Comparison of ENCODE assay signal across 8 cellular contexts in the genomic region with DNA sequence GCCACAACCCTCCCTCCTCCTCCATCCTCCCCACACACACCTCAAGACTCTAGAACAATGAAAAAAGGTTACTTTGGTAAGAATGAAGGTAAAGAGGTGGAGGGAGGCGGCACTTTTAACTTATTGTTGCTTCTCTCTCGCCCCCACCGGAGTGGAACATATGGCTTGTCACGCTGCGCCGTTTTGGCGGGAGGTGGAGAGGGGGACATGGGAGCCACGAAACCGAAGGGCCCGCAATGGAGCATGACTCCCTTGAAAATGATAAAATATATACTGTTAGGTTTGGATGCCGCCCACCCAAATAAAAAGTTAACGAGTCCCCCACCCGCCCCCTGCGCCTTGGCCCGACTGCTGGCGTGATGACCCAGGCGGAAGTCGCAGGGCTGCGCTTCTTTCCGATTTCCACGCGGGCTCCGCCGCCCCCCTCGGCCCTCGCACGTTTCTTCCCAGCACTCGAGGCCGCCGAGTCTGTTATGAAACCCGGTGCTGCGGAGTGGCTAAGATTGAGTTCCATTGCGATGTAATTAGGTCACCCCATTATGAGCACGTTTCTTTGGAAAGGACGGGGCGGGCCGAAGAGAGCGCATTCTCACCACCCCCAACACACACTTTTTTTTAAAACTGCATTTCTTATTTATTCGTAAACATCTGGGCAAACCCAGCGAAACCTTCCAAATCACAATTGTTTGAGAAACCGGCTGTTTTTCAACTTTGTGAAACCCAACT. TPM values are rescaled to one million over a fixed set of nuclear protein-coding genes. Genes with fewer than 3 reads are reported as not detected.
DNase-seq lines count a peak whose midpoint lies in the region; ATAC-seq and TF ChIP-seq lines count a peak whose summit lies in the region.

No MANE protein-coding gene starts in this region.

- WGBS in gastroesophageal sphincter (ENCODE audit: low coverage in 1 of 2), 2 donors: 0% methylated on average over 9 to 23 of the region's 41 CpGs
- 1% methylated on average over 39 to 41 of the region's 41 CpGs for WGBS in tibial nerve, 2 donors

- peak overlapping the region; percentile 99 for H3K4me2 ChIP-seq in osteoblast (ENCODE audit: insufficient read depth, low read length)

- H3K4me1 ChIP-seq in Peyer's patch (peaks cover 0 to 13% (median 3%) of the 10 kb centered on the region in 4 donors), gastroesophageal sphincter (peaks cover 0 to 22% (median 8%) of the 10 kb centered on the region in 3 donors), osteoblast (ENCODE audit: insufficient read depth, low read length) (peaks cover 24% of the 10 kb centered on the region), tibial nerve (peaks cover 0 to 13% (median 11%) of the 10 kb centered on the region in 4 donors)

- H4K20me1 ChIP-seq in osteoblast (ENCODE audit: insufficient read depth, low read length): peaks cover 33% of the 10 kb centered on the region

- H3K27ac ChIP-seq in Peyer's patch (peak overlapping the region; percentile 95 to 100 (median 100)), gastroesophageal sphincter (peak overlapping the region; percentile 98 to 100 (median 100)), osteoblast (ENCODE audit: low read depth, low read length) (peak overlapping the region; percentile 100), tibial nerve (peak overlapping the region; percentile 94 to 99 (median 96))

- peaks cover 41% of the 10 kb centered on the region for H3K79me2 ChIP-seq in osteoblast (ENCODE audit: insufficient read depth, low read length)

- H2AFZ ChIP-seq in osteoblast (ENCODE audit: low read length): no peak overlapping the region

- H3K4me3 ChIP-seq in Peyer's patch: peak overlapping the region; percentile 74 to 96 (median 84)
- peak overlapping the region; percentile 65 to 87 for H3K4me3 ChIP-seq in gastroesophageal sphincter
- peak overlapping the region; percentile 87 for H3K4me3 ChIP-seq in osteoblast (ENCODE audit: insufficient read depth, low read length)
- peak overlapping the region; percentile 59 to 94 (median 62) for H3K4me3 ChIP-seq in tibial nerve

- TF ChIP-seq EP300 in gastroesophageal sphincter (IDR thresholded peaks at IDR 0.05): no peak
- TF ChIP-seq EP300 in tibial nerve (IDR thresholded peaks at IDR 0.05): peak in 1 of 2 donors; percentile 97

- no peaks in the 10 kb centered on the region for H3K27me3 ChIP-seq in Peyer's patch
- H3K27me3 ChIP-seq in gastroesophageal sphincter: no peaks in the 10 kb centered on the region
- H3K27me3 ChIP-seq in osteoblast (ENCODE audit: insufficient read depth, low read length): no peaks in the 10 kb centered on the region
- H3K27me3 ChIP-seq in tibial nerve: no peaks in the 10 kb centered on the region

- peak; percentile 68 for ATAC-seq in gastroesophageal sphincter
- ATAC-seq in HG03354 (IDR thresholded peaks at IDR 0.05; ENCODE audit: poor library complexity, severe bottlenecking, unreplicated experiment): no peak

- TF ChIP-seq POLR2A in Peyer's patch (IDR thresholded peaks at IDR 0.05): peak; percentile 43 to 88
- TF ChIP-seq POLR2A in gastroesophageal sphincter (IDR thresholded peaks at IDR 0.05): peak; percentile 87 to 88
- peak; percentile 58 to 70 for TF ChIP-seq POLR2A in tibial nerve (IDR thresholded peaks at IDR 0.05)

- TF ChIP-seq CTCF in Peyer's patch (IDR thresholded peaks at IDR 0.05) (no peak), gastroesophageal sphincter (IDR thresholded peaks at IDR 0.05) (no peak), osteoblast (IDR thresholded peaks at IDR 0.05; ENCODE audit: extremely low read depth, low read depth, low read length) (no peak), tibial nerve (IDR thresholded peaks at IDR 0.05) (peak in 2 of 5 experiments; percentile 6 to 7)

- DNase-seq in NCI-H345 (lab: John Stamatoyannopoulos, UW): peak; percentile 33
- no peak for DNase-seq in NCI-H345 treated with DMSO at 0.1 percent for 48 hours (lab: John Stamatoyannopoulos, UW; ENCODE audit: unreplicated experiment)
- peak; percentile 84 to 94 (median 86) for DNase-seq in Peyer's patch
- DNase-seq in activated gamma-delta T cell treated with anti-CD3 and anti-CD28 coated beads, Interleukin-2, amount 50 U/mL, for 16 hours (ENCODE audit: low read depth): peak; percentile 73
- peak; percentile 90 for DNase-seq in osteoblast (ENCODE audit: insufficient read length, low spot score, missing footprints)
- peak; percentile 86 to 87 for DNase-seq in tibial nerve (ENCODE audit: low spot score in 2 of 2)

- H3K9me3 ChIP-seq in Peyer's patch: no peaks in the 10 kb centered on the region
- no peaks in the 10 kb centered on the region for H3K9me3 ChIP-seq in gastroesophageal sphincter
- no peaks in the 10 kb centered on the region for H3K9me3 ChIP-seq in osteoblast (ENCODE audit: low read depth, low read length)
- no peaks in the 10 kb centered on the region for H3K9me3 ChIP-seq in tibial nerve

- H3K36me3 ChIP-seq in Peyer's patch (peaks cover 0 to 12% (median 3%) of the 10 kb centered on the region in 3 donors), gastroesophageal sphincter (peaks cover 0 to 23% of the 10 kb centered on the region in 2 donors), osteoblast (ENCODE audit: insufficient read depth, low read length) (peaks cover 16% of the 10 kb centered on the region), tibial nerve (peaks cover 0 to 26% (median 10%) of the 10 kb centered on the region in 3 donors)

RNA-seq across cellular contexts. Expression of gene ZFP36L1, which starts 1.4 kb away (rescaled TPM):
- total RNA-seq in Peyer's patch (100 to 1,000 TPM in 3 of 4 donors, 10 to 100 TPM in 1; 78.8 to 321 (median 195) TPM), gastroesophageal sphincter (100 to 1,000 TPM; 154 to 451 (median 280) TPM), osteoblast (46.7 and 47.1 TPM in 2 replicates), tibial nerve (1,000 to 10,000 TPM in 1 of 4 donors, 100 to 1,000 TPM in 3; 298 to 1,137 (median 494) TPM)
